Comparison of ENCODE assay signal across 19 cellular contexts in the genomic region with DNA sequence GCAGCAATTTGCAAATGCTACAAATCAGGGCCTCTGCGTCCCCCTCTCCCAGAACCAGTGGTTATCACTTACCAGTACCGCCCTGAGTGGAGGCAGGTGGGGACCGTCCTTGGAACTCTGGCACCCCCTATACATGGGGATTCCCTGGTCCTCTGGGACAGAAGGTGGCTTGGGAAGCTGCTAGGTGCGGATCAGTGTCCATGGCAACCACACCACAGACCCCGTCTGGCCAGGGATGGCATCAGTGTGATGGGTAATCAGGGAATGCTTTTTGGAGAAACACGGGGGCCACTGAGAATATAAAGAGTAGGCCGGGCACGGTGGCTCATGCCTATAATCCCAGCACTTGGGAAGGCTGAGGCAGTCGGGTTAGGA.
DNase-seq lines count a peak whose midpoint lies in the region; ATAC-seq, FAIRE-seq and TF ChIP-seq lines count a peak whose summit lies in the region.
"Had no signal": no experiment of that assay in that cellular context is flagged by ENCODE, and none has a peak within 500 bp of the region (broad histone marks: within the 10 kb centered on the region; RNA-seq: fewer than 3 reads in every experiment).

No MANE protein-coding gene starts in this region.

- CTCF ChIA-PET in activated naive CD4-positive, alpha-beta T cell treated with anti-CD3 and anti-CD28 coated beads, Interleukin-2, amount 10 ng/mL, durations not matched to agents 7 days and 5 days (lab: Charles Lee), result interaction anchor here (2.1 kb wide), 1 partner anchor 250 kb away, joined by 8 read pairs; no protein-coding TSS in a partner anchor

- no peaks in the 10 kb centered on the region for H3K9me3 Mint-ChIP-seq in activated naive CD4-positive, alpha-beta T cell treated with anti-CD3 and anti-CD28 coated beads, Interleukin-2, amount 10 ng/mL, durations not matched to agents 7 days and 5 days
- H3K9me3 Mint-ChIP-seq in endothelial cell (ENCODE audit: unreplicated experiment) (no peaks in the 10 kb centered on the region), osteocyte (ENCODE audit: unreplicated experiment) (no peaks in the 10 kb centered on the region)

- peak overlapping the region; percentile 7 for H3K27ac Mint-ChIP-seq in activated naive CD4-positive, alpha-beta T cell treated with anti-CD3 and anti-CD28 coated beads, Interleukin-2, amount 10 ng/mL, durations not matched to agents 7 days and 5 days
- H3K27ac Mint-ChIP-seq in endothelial cell (ENCODE audit: unreplicated experiment) (peak overlapping the region; percentile 64), osteocyte (ENCODE audit: unreplicated experiment) (peak overlapping the region; percentile 86)
- H3K27ac Mint-ChIP-seq: CD14-positive monocyte had no signal

- no peak overlapping the region for H3K4me3 Mint-ChIP-seq in activated naive CD4-positive, alpha-beta T cell treated with anti-CD3 and anti-CD28 coated beads, Interleukin-2, amount 10 ng/mL, durations not matched to agents 7 days and 5 days
- H3K4me3 Mint-ChIP-seq in endothelial cell (ENCODE audit: unreplicated experiment) (no peak overlapping the region), osteocyte (ENCODE audit: unreplicated experiment) (no peak overlapping the region)
- H3K4me3 Mint-ChIP-seq: CD14-positive monocyte had no signal

- DNase-seq in activated naive CD4-positive, alpha-beta T cell treated with anti-CD3 and anti-CD28 coated beads, Interleukin-2, amount 10 ng/mL, durations not matched to agents 7 days and 5 days, result no peak
- no peak for DNase-seq in activated naive CD4-positive, alpha-beta T cell treated with anti-CD3 and anti-CD28 coated beads, Interleukin-2, amount 50 U/mL, for 16 hours
- DNase-seq in D721Med (ENCODE audit: insufficient read length, low spot score) (peak; percentile 20), endothelial cell (ENCODE audit: low spot score) (no peak), osteocyte (ENCODE audit: extremely low spot score, unreplicated experiment) (no peak), urothelium cell line (ENCODE audit: low spot score) (no peak), amniotic stem cell (lab: John Stamatoyannopoulos, UW) (no peak)
- DNase-seq: 8988T; Caco-2; DMS53; NCI-H146; NCI-H2081 treated with DMSO at 0.1 percent for 48 hours; NCI-H524 treated with DMSO at 0.1 percent for 48 hours; NK-92 treated with Interleukin-12 subunit alpha and Interleukin-12 subunit beta, amount 100 ng/mL, for 24 hours; OCI-M1 had no signal

- FAIRE-seq in D721Med (lab: Jason Lieb, UNC) (no peak), urothelium cell line (lab: Jason Lieb, UNC) (no peak)
- FAIRE-seq: GM12878, GM19239 had no signal

- ATAC-seq in HG02884 (IDR thresholded peaks at IDR 0.05; ENCODE audit: unreplicated experiment), result no peak
- ATAC-seq: GM12878 had no signal

- H3K27me3 Mint-ChIP-seq in activated naive CD4-positive, alpha-beta T cell treated with anti-CD3 and anti-CD28 coated beads, Interleukin-2, amount 10 ng/mL, durations not matched to agents 7 days and 5 days, result no peaks in the 10 kb centered on the region
- H3K27me3 Mint-ChIP-seq in endothelial cell (ENCODE audit: unreplicated experiment) (peaks cover 31% of the 10 kb centered on the region), osteocyte (ENCODE audit: unreplicated experiment) (no peaks in the 10 kb centered on the region)

- no peak for TF ChIP-seq CTCF in D721Med (IDR thresholded peaks at IDR 0.05; ENCODE audit: insufficient read depth, missing control alignments)
- TF ChIP-seq CTCF in endothelial cell (IDR thresholded peaks at IDR 0.05; ENCODE audit: unreplicated experiment), result no peak
- TF ChIP-seq CTCF in osteocyte (IDR thresholded peaks at IDR 0.05), result no peak

- H3K4me1 Mint-ChIP-seq in activated naive CD4-positive, alpha-beta T cell treated with anti-CD3 and anti-CD28 coated beads, Interleukin-2, amount 10 ng/mL, durations not matched to agents 7 days and 5 days, result peaks cover 12% of the 10 kb centered on the region
- H3K4me1 Mint-ChIP-seq in endothelial cell (ENCODE audit: unreplicated experiment) (peaks cover 18% of the 10 kb centered on the region), osteocyte (ENCODE audit: unreplicated experiment) (peaks cover 17% of the 10 kb centered on the region)

- H3K36me3 Mint-ChIP-seq in activated naive CD4-positive, alpha-beta T cell treated with anti-CD3 and anti-CD28 coated beads, Interleukin-2, amount 10 ng/mL, durations not matched to agents 7 days and 5 days, result peaks cover 15% of the 10 kb centered on the region
- H3K36me3 Mint-ChIP-seq in endothelial cell (ENCODE audit: low read depth, unreplicated experiment) (peaks cover 56% of the 10 kb centered on the region), osteocyte (ENCODE audit: unreplicated experiment) (peaks cover 20% of the 10 kb centered on the region)

Comparison
In these comparisons a context has a peak if more than half of its experiments do, and no peak if none do; other contexts are left out.
1. H3K27ac Mint-ChIP-seq: peak in every context shown above with its lines; median percentile 86 in osteocyte; 64 in endothelial cell; 7 in activated naive CD4-positive, alpha-beta T cell treated with anti-CD3 and anti-CD28 coated beads, Interleukin-2, amount 10 ng/mL, durations not matched to agents 7 days and 5 days.